Comparison of ENCODE assay signal across 8 cellular contexts in the genomic region with DNA sequence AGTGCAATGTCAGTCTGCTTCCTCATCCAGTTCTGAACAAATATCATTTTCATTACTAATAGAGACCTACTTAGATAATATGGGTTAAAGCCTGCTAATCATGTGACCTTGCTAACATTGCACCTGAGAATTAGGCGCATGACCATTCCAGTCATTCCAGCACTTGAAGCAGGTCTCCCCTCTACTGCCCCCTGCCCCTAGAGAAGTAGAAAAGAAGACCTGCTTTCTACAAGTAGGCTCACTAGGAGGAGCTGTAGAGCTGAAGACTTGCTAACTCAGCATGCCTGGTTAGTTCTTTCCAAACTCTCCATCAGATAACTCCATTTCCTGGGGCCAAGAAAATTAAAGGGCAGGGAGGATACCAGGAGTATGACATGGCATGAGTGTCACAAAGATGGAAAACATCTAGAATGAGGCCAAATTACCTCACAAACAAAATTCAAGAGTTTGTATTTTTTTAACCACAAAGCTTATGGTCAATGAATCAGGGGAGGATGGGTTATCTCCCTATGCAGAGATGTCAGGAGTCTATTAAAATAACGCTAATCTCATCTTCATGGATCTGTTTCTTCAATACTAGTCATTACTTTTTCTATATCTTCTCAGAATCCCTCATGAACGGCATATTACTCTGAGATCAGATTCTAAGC. TPM values are rescaled to one million over a fixed set of nuclear protein-coding genes. Genes with fewer than 3 reads are reported as not detected.
DNase-seq lines count a peak whose midpoint lies in the region; ATAC-seq, FAIRE-seq and TF ChIP-seq lines count a peak whose summit lies in the region.
"Not testable (repeated sequence)": the region's sequence is repeated elsewhere in the genome, so short reads cannot be mapped to it uniquely, and the experiment has no call there.
"Had no signal": no experiment of that assay in that cellular context is flagged by ENCODE, and none has a peak within 500 bp of the region (broad histone marks: within the 10 kb centered on the region; RNA-seq: fewer than 3 reads in every experiment).

No MANE protein-coding gene starts in this region.

- FAIRE-seq in GM12878 (lab: Jason Lieb, UNC): not testable (repeated sequence)

- in situ Hi-C loops in GM12878 (cut with MboI): not testable (repeated sequence)

- H3K27me3 Mint-ChIP-seq in naive thymus-derived CD8-positive, alpha-beta T cell: not testable (repeated sequence)

- RAD21 ChIA-PET in GM12878 (lab: Charles Lee; ENCODE audit: unreplicated experiment): interaction anchor here (1.3 kb wide), 1 partner anchor 64 kb away, joined by 9 read pairs; a partner anchor contains a TSS

- H3K9me3 Mint-ChIP-seq in naive thymus-derived CD8-positive, alpha-beta T cell: not testable (repeated sequence)

- SMC1A ChIA-PET in GM12878 (lab: Charles Lee; ENCODE audit: uncharacterized antibody, unreplicated experiment): interaction anchor here (0.6 to 1.4 kb wide), 5 partner anchors 112 to 567 kb away, joined by 3 to 5 read pairs (median 3); no protein-coding TSS in a partner anchor

- H3K4me2 ChIP-seq in GM12878 (ENCODE audit: control insufficient read depth, insufficient read depth): not testable (repeated sequence)

- not testable (repeated sequence) for TF ChIP-seq EP300 in Ishikawa (IDR thresholded peaks at IDR 0.05; ENCODE audit: borderline replicate concordance); GM12878 (IDR thresholded peaks at IDR 0.05; ENCODE audit: borderline replicate concordance in 1 of 2, control insufficient read depth in 1 of 2, low read depth in 2 of 2, low read length in 2 of 2)

- not testable (repeated sequence) for H3K79me2 ChIP-seq in GM12878 (ENCODE audit: control insufficient read depth, insufficient read depth, low read length)

- ATAC-seq in GM12878: peak; percentile 96
- peak; percentile 56 to 63 for ATAC-seq in naive thymus-derived CD8-positive, alpha-beta T cell

- not testable (repeated sequence) for H3K9me3 ChIP-seq in GM12878 (replicated peaks; ENCODE audit: control insufficient read depth, insufficient read depth, low read length)

- DNase-seq in GF-D8 (lab: John Stamatoyannopoulos, UW): peak; percentile 31
- DNase-seq in NCI-H446 treated with DMSO at 0.1 percent for 48 hours (lab: John Stamatoyannopoulos, UW): peak; percentile 43
- DNase-seq in SW 1271 (lab: John Stamatoyannopoulos, UW): peak; percentile 58 to 63
- peak; percentile 8 for DNase-seq in GM12878 (ENCODE audit: low read depth, low spot score)
- DNase-seq in globus pallidus (ENCODE audit: low spot score): peak; percentile 3
- peak in 4 of 10 donors; percentile 4 to 32 (median 20) for DNase-seq in naive thymus-derived CD8-positive, alpha-beta T cell

- H2AFZ ChIP-seq in GM12878 (ENCODE audit: control insufficient read depth, low read depth, low read length): not testable (repeated sequence)

- intact Hi-C loops in GM12878 (cut with micrococcal nuclease; ENCODE audit: unreplicated experiment): loop anchor here (10.0 kb wide), 1 partner anchor 69 kb away; no protein-coding TSS in a partner anchor

- TF ChIP-seq CTCF in GM12878 (IDR thresholded peaks at IDR 0.05 in 2 of 3, conservative IDR thresholded peaks at IDR 0.05 in 1 of 3; ENCODE audit: control insufficient read depth in 2 of 3, extremely low read depth in 1 of 3, insufficient read depth in 1 of 3, low read depth in 3 of 3, low read length in 3 of 3): peak; percentile 48 to 65 (median 62)

- H3K36me3 ChIP-seq in GM12878 (ENCODE audit: control insufficient read depth in 2 of 2, insufficient read depth in 2 of 2, low read length in 1 of 2): not testable (repeated sequence)

- H3K4me1 ChIP-seq in GM12878 (ENCODE audit: control insufficient read depth, insufficient read depth, low read length): not testable (repeated sequence)

- not testable (repeated sequence) for H3K4me1 Mint-ChIP-seq in naive thymus-derived CD8-positive, alpha-beta T cell

- not testable (repeated sequence) for H3K27ac ChIP-seq in GM12878 (ENCODE audit: control insufficient read depth, insufficient read depth)

- not testable (repeated sequence) for H3K36me3 Mint-ChIP-seq in naive thymus-derived CD8-positive, alpha-beta T cell

- not testable (repeated sequence) for TF ChIP-seq POLR2A in GM12878 (IDR thresholded peaks at IDR 0.05; ENCODE audit: low read depth, low read length)

- H3K4me3 ChIP-seq in GM12878: not testable (repeated sequence)

- CTCF ChIA-PET in GM12878 (lab: Yijun Ruan, JAX): interaction anchor here (0.6 to 2.0 kb wide), 15 partner anchors 12 to 570 kb away, joined by 3 to 8 read pairs (median 5); a partner anchor contains a TSS

- H3K27ac Mint-ChIP-seq in naive thymus-derived CD8-positive, alpha-beta T cell: not testable (repeated sequence)

- BruUV-seq in GM12878 (replicated peaks; lab: Mats Ljungman, UMichigan): not testable (repeated sequence)

- 33% methylated on average over 3 of the region's 3 CpGs for WGBS in GM12878 (ENCODE audit: insufficient coverage, insufficient replicate concordance, low lambda C conversion rate, missing lambda C conversion rate)

- H4K20me1 ChIP-seq in GM12878 (ENCODE audit: control insufficient read depth, insufficient read depth): not testable (repeated sequence)

- not testable (repeated sequence) for H3K4me3 Mint-ChIP-seq in naive thymus-derived CD8-positive, alpha-beta T cell

- POLR2A ChIA-PET in GM12878 (lab: Charles Lee); naive thymus-derived CD8-positive, alpha-beta T cell (lab: Charles Lee): not testable (repeated sequence)

- peak; percentile 53 for TF ChIP-seq RAD21 in Ishikawa (IDR thresholded peaks at IDR 0.05; ENCODE audit: low read depth)
- TF ChIP-seq RAD21 in GM12878 (IDR thresholded peaks at IDR 0.05; ENCODE audit: insufficient read depth, low read depth, low read length): peak; percentile 53

- H3K27me3 ChIP-seq in GM12878 (replicated peaks in 1 of 2; ENCODE audit: control insufficient read depth in 2 of 2, insufficient read depth in 2 of 2, low read length in 1 of 2): not testable (repeated sequence)

- H3K9ac ChIP-seq in GM12878 (ENCODE audit: control insufficient read depth, insufficient read depth, low read length): not testable (repeated sequence)

TF ChIP-seq in Ishikawa, 13 proteins besides CTCF, POLR2A, EP300 and RAD21:
- peak; percentile 48; the same call in 1 of the 2 replicates for TF ChIP-seq ZBTB7A (IDR thresholded peaks at IDR 0.05; ENCODE audit: low read depth)

TF ChIP-seq in GM12878, 131 proteins besides CTCF, POLR2A, EP300 and RAD21 (continues in another document):
- TF ChIP-seq SMC3 (IDR thresholded peaks at IDR 0.05; ENCODE audit: borderline replicate concordance, low read length): peak; percentile 21; the same call in 1 of the 2 replicates
- peak; percentile 81 for TF ChIP-seq RAD51 (IDR thresholded peaks at IDR 0.05)
- TF ChIP-seq SMARCA5 (IDR thresholded peaks at IDR 0.05): 0 out of 2 replicates have a peak, but pooled peaks have one; percentile 50
- TF ChIP-seq, protein P1, sequence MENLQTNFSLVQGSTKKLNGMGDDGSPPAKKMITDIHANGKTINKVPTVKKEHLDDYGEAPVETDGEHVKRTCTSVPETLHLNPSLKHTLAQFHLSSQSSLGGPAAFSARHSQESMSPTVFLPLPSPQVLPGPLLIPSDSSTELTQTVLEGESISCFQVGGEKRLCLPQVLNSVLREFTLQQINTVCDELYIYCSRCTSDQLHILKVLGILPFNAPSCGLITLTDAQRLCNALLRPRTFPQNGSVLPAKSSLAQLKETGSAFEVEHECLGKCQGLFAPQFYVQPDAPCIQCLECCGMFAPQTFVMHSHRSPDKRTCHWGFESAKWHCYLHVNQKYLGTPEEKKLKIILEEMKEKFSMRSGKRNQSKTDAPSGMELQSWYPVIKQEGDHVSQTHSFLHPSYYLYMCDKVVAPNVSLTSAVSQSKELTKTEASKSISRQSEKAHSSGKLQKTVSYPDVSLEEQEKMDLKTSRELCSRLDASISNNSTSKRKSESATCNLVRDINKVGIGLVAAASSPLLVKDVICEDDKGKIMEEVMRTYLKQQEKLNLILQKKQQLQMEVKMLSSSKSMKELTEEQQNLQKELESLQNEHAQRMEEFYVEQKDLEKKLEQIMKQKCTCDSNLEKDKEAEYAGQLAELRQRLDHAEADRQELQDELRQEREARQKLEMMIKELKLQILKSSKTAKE (IDR thresholded peaks at IDR 0.05; ENCODE audit: low read depth, poor library complexity, severe bottlenecking): peak; percentile 23

RNA-seq across cellular contexts. Expression of a gene that starts 14.2 kb away (rescaled TPM):
- not detected in 2 replicates for total RNA-seq in GM12878 (2013; cell fraction: nucleolus; rRNA removed)
- total RNA-seq in GM12878 (2014; rRNA removed) (not detected in 2 replicates), GM12878 (2014; rRNA removed; fragmentation: Illumina TruSeq; extraction: Trizol) (not detected in 2 replicates), GM12878 (2021) (not detected in 2 replicates)
- not detected for polyA plus RNA-seq in GM12878 (2011; ENCODE audit: low read depth)
- polyA plus RNA-seq in GM12878 (2011; rRNA removed) (not detected in 2 replicates), GM12878 (2014; fragmentation: Illumina TruSeq; extraction: Trizol) (not detected in 2 replicates), GM12878 (2014; fragmentation: Nextera tagmentation; extraction: Ambion mirVana) (not detected), GM12878 (2014; rRNA removed) (not detected in 2 replicates), GM12878 (2016; fragmentation: Nextera tagmentation; extraction: Ambion mirVana) (not detected)
- not detected in 2 replicates for polyA plus RNA-seq in GM12878 (2011; cell fraction: cytosol; rRNA removed)
- polyA plus RNA-seq in GM12878 (2011; cell fraction: nucleus; rRNA removed): not detected in 2 replicates
- polyA plus RNA-seq in GM12878 (2012): not detected in 2 replicates
- polyA minus RNA-seq in GM12878 (2011; rRNA and poly(A)+ RNA removed): not detected in 2 replicates
- polyA minus RNA-seq in GM12878 (2011; cell fraction: cytosol; rRNA and poly(A)+ RNA removed): not detected in 2 replicates
- polyA minus RNA-seq in GM12878 (2011; cell fraction: nucleus; rRNA and poly(A)+ RNA removed): not detected in 2 replicates
- not detected for total RNA-seq in naive thymus-derived CD8-positive, alpha-beta T cell
- polyA plus RNA-seq in naive thymus-derived CD8-positive, alpha-beta T cell: not detected
- total RNA-seq: mesothelial cell of epicardium had no signal

RNA-seq across cellular contexts. Expression of a gene that starts 31.1 kb away (rescaled TPM):
- not detected in 2 replicates for total RNA-seq in GM12878 (2013; cell fraction: nucleolus; rRNA removed)
- total RNA-seq in GM12878 (2014; rRNA removed) (not detected in 2 replicates), GM12878 (2014; rRNA removed; fragmentation: Illumina TruSeq; extraction: Trizol) (not detected in 2 replicates), GM12878 (2021) (not detected in 2 replicates)
- polyA plus RNA-seq in GM12878 (2011; ENCODE audit: low read depth): not detected
- polyA plus RNA-seq in GM12878 (2011; rRNA removed) (not detected in 2 replicates), GM12878 (2014; fragmentation: Illumina TruSeq; extraction: Trizol) (not detected in 2 replicates), GM12878 (2014; fragmentation: Nextera tagmentation; extraction: Ambion mirVana) (not detected), GM12878 (2014; rRNA removed) (not detected in 2 replicates), GM12878 (2016; fragmentation: Nextera tagmentation; extraction: Ambion mirVana) (not detected)
- polyA plus RNA-seq in GM12878 (2011; cell fraction: cytosol; rRNA removed): not detected in 2 replicates
- polyA plus RNA-seq in GM12878 (2011; cell fraction: nucleus; rRNA removed): not detected in 2 replicates
- not detected in 2 replicates for polyA plus RNA-seq in GM12878 (2012)
- polyA minus RNA-seq in GM12878 (2011; rRNA and poly(A)+ RNA removed): not detected in 2 replicates
- not detected in 2 replicates for polyA minus RNA-seq in GM12878 (2011; cell fraction: cytosol; rRNA and poly(A)+ RNA removed)
- polyA minus RNA-seq in GM12878 (2011; cell fraction: nucleus; rRNA and poly(A)+ RNA removed): not detected in 2 replicates
- not detected for total RNA-seq in naive thymus-derived CD8-positive, alpha-beta T cell
- polyA plus RNA-seq in naive thymus-derived CD8-positive, alpha-beta T cell: not detected
- total RNA-seq: mesothelial cell of epicardium had no signal
